ENCODE assay signal across 27 cellular contexts in genomic region chr1:233710507-233710906, GRCh38.
"Had no signal": no experiment of that assay in that cellular context is flagged by ENCODE, and none has a peak within 500 bp of the region (broad histone marks: within the 10 kb centered on the region; RNA-seq: fewer than 3 reads in every experiment).

No MANE protein-coding gene starts in this region.

- DNase-seq: colonic mucosa; cortex of kidney; dermis blood vessel endothelial cell; dorsolateral prefrontal cortex; effector CD4-positive, alpha-beta T cell; effector CD8-positive, alpha-beta T cell; effector memory CD4-positive, alpha-beta T cell; effector memory CD8-positive, alpha-beta T cell; endodermal cell; erythroblast; esophagus squamous epithelium; foreskin fibroblast; foreskin keratinocyte; foreskin melanocyte; gastrocnemius medialis; glutamatergic neuron; heart left ventricle; heart right ventricle had no signal

- H3K79me2 ChIP-seq: hepatocyte had no signal

- H3K4me3 ChIP-seq: colonic mucosa, coronary artery, dorsolateral prefrontal cortex, esophagus squamous epithelium, gastrocnemius medialis, gastroesophageal sphincter, heart left ventricle, heart right ventricle, hepatocyte had no signal

- H3K4me1 ChIP-seq: colonic mucosa, gastrocnemius medialis had no signal

- FAIRE-seq: colon, endometrium, endothelial cell of umbilical vein, frontal cortex had no signal

- H3K9me3 ChIP-seq: colonic mucosa, esophagus squamous epithelium, gastrocnemius medialis, gastroesophageal sphincter had no signal

- H3K36me3 ChIP-seq: colonic mucosa, esophagus squamous epithelium, gastrocnemius medialis, gastroesophageal sphincter, heart left ventricle, heart right ventricle had no signal

- H3K27me3 ChIP-seq: colonic mucosa, dorsolateral prefrontal cortex, esophagus squamous epithelium, gastrocnemius medialis, gastroesophageal sphincter, heart left ventricle, heart right ventricle, hepatocyte had no signal

- H2AFZ ChIP-seq: hepatocyte had no signal

- ATAC-seq: effector memory CD8-positive, alpha-beta T cell; esophagus mucosa; foreskin keratinocyte; gastrocnemius medialis; gastroesophageal sphincter; heart left ventricle; heart right ventricle had no signal

- H3K27ac ChIP-seq: colonic mucosa, coronary artery, dorsolateral prefrontal cortex, epithelial cell of prostate, esophagus squamous epithelium, foreskin keratinocyte, gastrocnemius medialis, gastroesophageal sphincter, heart left ventricle, heart right ventricle, hepatocyte had no signal

- H3K4me2 ChIP-seq: hepatocyte had no signal
